In the genomic region with DNA sequence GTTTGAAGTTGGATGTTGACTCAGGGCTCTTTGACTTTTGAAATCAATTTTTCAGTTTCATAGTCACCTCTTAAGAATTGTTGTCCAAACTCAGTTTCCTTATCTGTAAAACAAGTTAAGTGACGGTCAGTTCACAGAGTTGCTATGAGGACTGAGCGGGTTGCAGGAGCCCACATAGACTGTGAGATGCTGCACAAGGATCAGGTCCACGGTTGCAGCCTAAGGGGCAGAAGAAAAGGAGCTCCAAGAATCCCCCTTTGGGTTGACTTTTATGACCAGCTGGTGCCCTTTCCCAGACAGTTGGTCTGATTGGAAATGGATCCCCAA, we compare ENCODE assay signal across 1 cellular context.
TF ChIP-seq lines count a peak whose summit lies in the region.

No MANE protein-coding gene starts in this region.

TF ChIP-seq in HCT116, 20 proteins besides CTCF, POLR2A, EP300 and RAD21:
- TF ChIP-seq SIN3A (IDR thresholded peaks at IDR 0.05; ENCODE audit: low read depth) (no peak), YY1 (IDR thresholded peaks at IDR 0.05; ENCODE audit: extremely low read depth, insufficient replicate concordance, low read depth, low read length) (no peak), JUND (IDR thresholded peaks at IDR 0.05) (no peak), POLR2AphosphoS5 (IDR thresholded peaks at IDR 0.05; ENCODE audit: low read depth, low read length) (no peak), EZH2phosphoT487 (IDR thresholded peaks at IDR 0.05; ENCODE audit: borderline replicate concordance) (no peak), SP1 (IDR thresholded peaks at IDR 0.05; ENCODE audit: low read depth) (no peak), SRF (IDR thresholded peaks at IDR 0.05; ENCODE audit: low read depth) (no peak), CBX3 (IDR thresholded peaks at IDR 0.05; ENCODE audit: low read depth) (no peak), ZNF274 (IDR thresholded peaks at IDR 0.05; ENCODE audit: low read depth, low read length) (no peak), CEBPB (IDR thresholded peaks at IDR 0.05; ENCODE audit: low read depth) (no peak), TCF7L2 (IDR thresholded peaks at IDR 0.05; ENCODE audit: borderline replicate concordance, extremely low read depth, insufficient read depth, insufficient read length) (no peak), ELF1 (IDR thresholded peaks at IDR 0.05; ENCODE audit: borderline replicate concordance, low read depth) (no peak), EZH2 (IDR thresholded peaks at IDR 0.05) (no peak)
- TF ChIP-seq, protein P1, sequence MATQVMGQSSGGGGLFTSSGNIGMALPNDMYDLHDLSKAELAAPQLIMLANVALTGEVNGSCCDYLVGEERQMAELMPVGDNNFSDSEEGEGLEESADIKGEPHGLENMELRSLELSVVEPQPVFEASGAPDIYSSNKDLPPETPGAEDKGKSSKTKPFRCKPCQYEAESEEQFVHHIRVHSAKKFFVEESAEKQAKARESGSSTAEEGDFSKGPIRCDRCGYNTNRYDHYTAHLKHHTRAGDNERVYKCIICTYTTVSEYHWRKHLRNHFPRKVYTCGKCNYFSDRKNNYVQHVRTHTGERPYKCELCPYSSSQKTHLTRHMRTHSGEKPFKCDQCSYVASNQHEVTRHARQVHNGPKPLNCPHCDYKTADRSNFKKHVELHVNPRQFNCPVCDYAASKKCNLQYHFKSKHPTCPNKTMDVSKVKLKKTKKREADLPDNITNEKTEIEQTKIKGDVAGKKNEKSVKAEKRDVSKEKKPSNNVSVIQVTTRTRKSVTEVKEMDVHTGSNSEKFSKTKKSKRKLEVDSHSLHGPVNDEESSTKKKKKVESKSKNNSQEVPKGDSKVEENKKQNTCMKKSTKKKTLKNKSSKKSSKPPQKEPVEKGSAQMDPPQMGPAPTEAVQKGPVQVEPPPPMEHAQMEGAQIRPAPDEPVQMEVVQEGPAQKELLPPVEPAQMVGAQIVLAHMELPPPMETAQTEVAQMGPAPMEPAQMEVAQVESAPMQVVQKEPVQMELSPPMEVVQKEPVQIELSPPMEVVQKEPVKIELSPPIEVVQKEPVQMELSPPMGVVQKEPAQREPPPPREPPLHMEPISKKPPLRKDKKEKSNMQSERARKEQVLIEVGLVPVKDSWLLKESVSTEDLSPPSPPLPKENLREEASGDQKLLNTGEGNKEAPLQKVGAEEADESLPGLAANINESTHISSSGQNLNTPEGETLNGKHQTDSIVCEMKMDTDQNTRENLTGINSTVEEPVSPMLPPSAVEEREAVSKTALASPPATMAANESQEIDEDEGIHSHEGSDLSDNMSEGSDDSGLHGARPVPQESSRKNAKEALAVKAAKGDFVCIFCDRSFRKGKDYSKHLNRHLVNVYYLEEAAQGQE (IDR thresholded peaks at IDR 0.05; ENCODE audit: low read depth) = no peak
- TF ChIP-seq, protein P2, sequence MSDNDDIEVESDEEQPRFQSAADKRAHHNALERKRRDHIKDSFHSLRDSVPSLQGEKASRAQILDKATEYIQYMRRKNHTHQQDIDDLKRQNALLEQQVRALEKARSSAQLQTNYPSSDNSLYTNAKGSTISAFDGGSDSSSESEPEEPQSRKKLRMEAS (IDR thresholded peaks at IDR 0.05) = no peak
- TF ChIP-seq, protein P3, sequence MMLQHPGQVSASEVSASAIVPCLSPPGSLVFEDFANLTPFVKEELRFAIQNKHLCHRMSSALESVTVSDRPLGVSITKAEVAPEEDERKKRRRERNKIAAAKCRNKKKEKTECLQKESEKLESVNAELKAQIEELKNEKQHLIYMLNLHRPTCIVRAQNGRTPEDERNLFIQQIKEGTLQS (IDR thresholded peaks at IDR 0.05) = no peak
